Comparison of ENCODE assay signal across 19 cellular contexts in the genomic region with DNA sequence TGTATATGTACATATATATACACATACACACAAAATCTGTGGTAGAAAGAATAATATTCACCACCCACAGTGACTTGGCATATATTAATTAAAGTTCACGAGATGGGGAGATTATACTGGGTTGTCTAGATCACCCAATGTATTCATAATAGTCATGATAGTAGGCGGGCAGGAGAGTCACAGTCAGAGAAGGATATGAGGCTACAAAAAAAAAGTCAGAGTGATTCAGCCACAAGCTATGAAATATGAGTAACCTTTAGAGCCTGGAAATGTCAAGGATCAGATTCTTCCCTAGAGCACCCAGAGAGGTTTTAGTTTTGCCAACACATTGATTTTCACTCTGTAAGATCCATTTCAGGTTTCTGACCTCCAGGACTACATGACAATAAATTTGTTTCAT.
A peak's percentile ranks its signal among the peaks of the same experiment; 100 is the strongest.
DNase-seq lines count a peak whose midpoint lies in the region; ATAC-seq, FAIRE-seq and TF ChIP-seq lines count a peak whose summit lies in the region.
"Had no signal": no experiment of that assay in that cellular context is flagged by ENCODE, and none has a peak within 500 bp of the region (broad histone marks: within the 10 kb centered on the region; RNA-seq: fewer than 3 reads in every experiment).

No MANE protein-coding gene starts in this region.

- FAIRE-seq in RCC 7860 (lab: Jason Lieb, UNC) = no peak
- FAIRE-seq: frontal cortex, H1 had no signal

- 37 to 59% (median 42%) methylated on average over 2 of the region's 2 CpGs for WGBS in psoas muscle, 3 donors

- ATAC-seq in esophagus mucosa (peak; percentile 10), psoas muscle (peak in 3 of 4 donors; percentile 37 to 62 (median 51))
- ATAC-seq: stimulated activated memory B cell treated with anti-CD40 and anti-IgM and Interleukin-4, amounts not matched to agents 10 μg/mL and 1 μg/mL and 100 μg/mL, for 72 hours had no signal

- H3K4me3 ChIP-seq in psoas muscle (no peak overlapping the region), right atrium auricular region (no peak overlapping the region)
- H3K4me3 ChIP-seq: neural progenitor cell, skin epidermis had no signal

- H3K36me3 ChIP-seq in psoas muscle (ENCODE audit: insufficient read depth in 1 of 2, low read depth in 1 of 2) (no peaks in the 10 kb centered on the region), right atrium auricular region (no peaks in the 10 kb centered on the region)
- H3K36me3 ChIP-seq: neural progenitor cell had no signal

- H3K4me1 ChIP-seq in psoas muscle (no peaks in the 10 kb centered on the region), right atrium auricular region (no peaks in the 10 kb centered on the region)
- H3K4me1 ChIP-seq: neural progenitor cell had no signal

- H3K27ac ChIP-seq in psoas muscle (no peak overlapping the region), right atrium auricular region (no peak overlapping the region)
- H3K27ac ChIP-seq: neural progenitor cell, skin epidermis had no signal

- H3K27me3 ChIP-seq in psoas muscle (ENCODE audit: insufficient read depth in 3 of 3, low read length in 2 of 3) (no peaks in the 10 kb centered on the region), right atrium auricular region (no peaks in the 10 kb centered on the region)
- H3K27me3 ChIP-seq: neural progenitor cell had no signal

- DNase-seq in H4 (ENCODE audit: low spot score) (peak; percentile 8), RCC 7860 (ENCODE audit: low spot score) (peak; percentile 55), psoas muscle (no peak), AML-193 (lab: John Stamatoyannopoulos, UW) (no peak), right atrium auricular region (ENCODE audit: low spot score) (no peak), AG20443 (ENCODE audit: low spot score) (no peak), NCI-H1930 (lab: John Stamatoyannopoulos, UW) (no peak)
- DNase-seq: activated B cell treated with CpG ODN at 0.5 μM for 24 hours; activated naive CD4-positive, alpha-beta T cell treated with Interleukin-2 at 50 U/mL for 16 hours; DMS153; KBM-7; mesendoderm; NCI-H1417 had no signal

- H3K9me3 ChIP-seq in psoas muscle (no peaks in the 10 kb centered on the region), right atrium auricular region (no peaks in the 10 kb centered on the region)

- TF ChIP-seq CTCF in psoas muscle (IDR thresholded peaks at IDR 0.05) (no peak), right atrium auricular region (IDR thresholded peaks at IDR 0.05) (no peak)

- intact Hi-C loops in psoas muscle (cut with DNase I) = no loop called here

Comparison
In these comparisons a context has a peak if more than half of its experiments do, and no peak if none do; other contexts are left out.
1. DNase-seq: peak in H4 (single experiment) and RCC 7860 (single experiment); none in psoas muscle (0 of 2), AML-193 (0 of 2), right atrium auricular region (single experiment), AG20443 (single experiment) and NCI-H1930 (0 of 2).